ENCODE assay signal across 1 cellular context in genomic region chr1:19154876-19155275, GRCh38.
TF ChIP-seq lines count a peak whose summit lies in the region.

No MANE protein-coding gene starts in this region.

TF ChIP-seq in HepG2, 621 proteins besides CTCF, POLR2A, EP300 and RAD21 (continued from another document):
- TF ChIP-seq ZNF142 (CRISPR knock-in tag; IDR thresholded peaks at IDR 0.05) = no peak
- no peak for TF ChIP-seq REST (IDR thresholded peaks at IDR 0.05; ENCODE audit: borderline replicate concordance in 1 of 2, low read depth in 1 of 2, low read length in 2 of 2)
- no peak for TF ChIP-seq ELF1 (CRISPR knock-in tag; IDR thresholded peaks at IDR 0.05)
